9 cellular contexts compared by ENCODE assay signal in genomic region chr19:46744005-46744691, GRCh38. TPM values are rescaled to one million over a fixed set of nuclear protein-coding genes. Genes with fewer than 3 reads are reported as not detected.
DNase-seq lines count a peak whose midpoint lies in the region; ATAC-seq, FAIRE-seq and TF ChIP-seq lines count a peak whose summit lies in the region.
"Had no signal": no experiment of that assay in that cellular context is flagged by ENCODE, and none has a peak within 500 bp of the region (broad histone marks: within the 10 kb centered on the region; RNA-seq: fewer than 3 reads in every experiment).

No MANE protein-coding gene starts in this region.

- POLR2A ChIA-PET in HepG2 (lab: Yijun Ruan, JAX) = interaction anchor here (1.4 kb wide), 1 partner anchor 37 kb away, joined by 3 read pairs; no protein-coding TSS in a partner anchor
- POLR2A ChIA-PET in activated CD8-positive, alpha-beta T cell treated with anti-CD3 and anti-CD28 coated beads, Interleukin-2, amount 10 ng/mL, durations not matched to agents 7 days and 5 days (lab: Charles Lee) = interaction anchor here (0.6 to 1.5 kb wide), 3 partner anchors 44 to 144 kb away, joined by 3 to 4 read pairs (median 4); partner anchors contain the start of gene SLC1A5

- H3K79me2 ChIP-seq in HepG2 (ENCODE audit: insufficient read depth, low read length) = peaks cover 68% of the 10 kb centered on the region

- H3K4me1 Mint-ChIP-seq in activated CD8-positive, alpha-beta T cell treated with anti-CD3 and anti-CD28 coated beads, Interleukin-2, amount 10 ng/mL, durations not matched to agents 7 days and 5 days (ENCODE audit: low read depth) = peaks cover 53% of the 10 kb centered on the region

- H3K27ac Mint-ChIP-seq in activated CD8-positive, alpha-beta T cell treated with anti-CD3 and anti-CD28 coated beads, Interleukin-2, amount 10 ng/mL, durations not matched to agents 7 days and 5 days = no peak overlapping the region

- peaks cover 41% of the 10 kb centered on the region for H3K36me3 Mint-ChIP-seq in activated CD8-positive, alpha-beta T cell treated with anti-CD3 and anti-CD28 coated beads, Interleukin-2, amount 10 ng/mL, durations not matched to agents 7 days and 5 days (ENCODE audit: low read depth)

- H3K9me3 ChIP-seq in HepG2 (ENCODE audit: low read length) = no peaks in the 10 kb centered on the region
- H3K9me3 ChIP-seq in right lobe of liver = no peaks in the 10 kb centered on the region
- H3K9me3 ChIP-seq in iPS-20b (ENCODE audit: insufficient read depth, low read depth, low read length) = no peaks in the 10 kb centered on the region
- H3K9me3 ChIP-seq in testis = no peaks in the 10 kb centered on the region

- intact Hi-C loops in HepG2 (cut with micrococcal nuclease; ENCODE audit: unreplicated experiment) (no loop called here), right lobe of liver (cut with DNase I) (no loop called here), testis (cut with DNase I; ENCODE audit: low total_unique reads) (no loop called here)

- H3K27me3 ChIP-seq in HepG2 (ENCODE audit: control insufficient read depth in 1 of 2, insufficient read depth in 2 of 2, low read length in 2 of 2) = no peaks in the 10 kb centered on the region; a peak in 2 of 5 replicates
- no peaks in the 10 kb centered on the region for H3K27me3 ChIP-seq in right lobe of liver
- H3K27me3 ChIP-seq in iPS-20b (ENCODE audit: insufficient read depth, low read length) = no peaks in the 10 kb centered on the region
- H3K27me3 ChIP-seq in testis = no peaks in the 10 kb centered on the region

- TF ChIP-seq EP300 in HepG2 (IDR thresholded peaks at IDR 0.05; ENCODE audit: low read depth in 2 of 2, low read length in 2 of 2) (no peak), HepG2 (CRISPR knock-in tag; IDR thresholded peaks at IDR 0.05; ENCODE audit: borderline replicate concordance) (no peak)

- TF ChIP-seq POLR2A in HepG2 (IDR thresholded peaks at IDR 0.05; ENCODE audit: insufficient read depth in 1 of 2, low read depth in 2 of 2, low read length in 2 of 2) = no peak
- no peak for TF ChIP-seq POLR2A in right lobe of liver (IDR thresholded peaks at IDR 0.05)
- TF ChIP-seq POLR2A in testis (IDR thresholded peaks at IDR 0.05) = no peak

- H3K9me3 Mint-ChIP-seq in activated CD8-positive, alpha-beta T cell treated with anti-CD3 and anti-CD28 coated beads, Interleukin-2, amount 10 ng/mL, durations not matched to agents 7 days and 5 days (ENCODE audit: insufficient read depth) = no peaks in the 10 kb centered on the region

- ATAC-seq in HepG2 = no peak
- no peak for ATAC-seq in right lobe of liver
- ATAC-seq in activated CD8-positive, alpha-beta T cell treated with anti-CD3 and anti-CD28 coated beads, Interleukin-2, amount 10 ng/mL, durations not matched to agents 7 days and 5 days = no peak
- no peak for ATAC-seq in GM18907 (IDR thresholded peaks at IDR 0.05; ENCODE audit: unreplicated experiment)

- H3K4me3 ChIP-seq in HepG2 (replicated peaks in 1 of 3; ENCODE audit: insufficient read depth in 1 of 3, low read depth in 2 of 3, low read length in 3 of 3) (peak overlapping the region in 2 of 3 experiments; percentile 95 to 98; a peak in 3 of 6 replicates), right lobe of liver (no peak overlapping the region), iPS-20b (ENCODE audit: low read length) (peak overlapping the region; percentile 98), testis (no peak overlapping the region)

- TSS peak; percentile 44 for BruUV-seq in HepG2 (replicated peaks; lab: Mats Ljungman, UMichigan)

- H2AFZ ChIP-seq in HepG2 (ENCODE audit: low read length) = no peak overlapping the region

- H3K27me3 Mint-ChIP-seq in activated CD8-positive, alpha-beta T cell treated with anti-CD3 and anti-CD28 coated beads, Interleukin-2, amount 10 ng/mL, durations not matched to agents 7 days and 5 days (ENCODE audit: low read depth) = no peaks in the 10 kb centered on the region

- H3K36me3 ChIP-seq in HepG2 (replicated peaks in 1 of 2; ENCODE audit: control insufficient read depth in 1 of 2, insufficient read depth in 2 of 2, low read length in 2 of 2) (peaks cover 14 to 27% of the 10 kb centered on the region in 2 experiments), right lobe of liver (no peaks in the 10 kb centered on the region), iPS-20b (ENCODE audit: insufficient read depth, low read depth, low read length) (peaks cover 28% of the 10 kb centered on the region; the same call in 1 of the 2 replicates), testis (ENCODE audit: low read depth, missing control alignments) (no peaks in the 10 kb centered on the region)

- DNase-seq in HepG2 (ENCODE audit: low spot score) (no peak), right lobe of liver (no peak), testis (no peak), UCSD-AML1 (lab: John Stamatoyannopoulos, UW; ENCODE audit: unreplicated experiment) (no peak)
- no peak for DNase-seq in activated CD8-positive, alpha-beta T cell treated with anti-CD3 and anti-CD28 coated beads, Interleukin-2, amount 10 ng/mL, durations not matched to agents 7 days and 5 days
- DNase-seq in stimulated activated CD4-positive, alpha-beta T cell treated with anti-CD3 and anti-CD28 coated beads, Interleukin-12 subunit alpha, Interleukin-12 subunit beta, amount 100 ng/mL, for 4 hours = no peak
- DNase-seq: NCI-H2029 had no signal

- no peak for TF ChIP-seq RAD21 in HepG2 (CRISPR knock-in tag; IDR thresholded peaks at IDR 0.05)

- peak overlapping the region; percentile 96 for H3K4me2 ChIP-seq in HepG2 (ENCODE audit: low read depth, low read length)

- in situ Hi-C loops in HepG2 (cut with HindIII; ENCODE audit: extremely low pct_ligation_motif_present, low pct_unique_long_range_greater_than_20kb) = no loop called here

- H3K9ac ChIP-seq in HepG2 (ENCODE audit: insufficient read depth, low read depth, low read length) (peak overlapping the region; percentile 94; the same call in 1 of the 2 replicates), iPS-20b (ENCODE audit: low read depth, low read length) (no peak overlapping the region; the same call in 1 of the 2 replicates)

- CTCF ChIA-PET in HepG2 (lab: Yijun Ruan, JAX; ENCODE audit: low intra/inter-chr PET ratio, low total read pairs) = no interaction called here
- CTCF ChIA-PET in activated CD8-positive, alpha-beta T cell treated with anti-CD3 and anti-CD28 coated beads, Interleukin-2, amount 10 ng/mL, durations not matched to agents 7 days and 5 days (lab: Charles Lee) = interaction anchor here (0.5 to 5.0 kb wide), 6 partner anchors 10 to 269 kb away, joined by 3 to 28 read pairs (median 3); no protein-coding TSS in a partner anchor

- FAIRE-seq in HepG2 (lab: Jason Lieb, UNC) = no peak

- peaks cover 28% of the 10 kb centered on the region for H3K4me1 ChIP-seq in HepG2 (ENCODE audit: insufficient read depth, low read length)
- peaks cover 0 to 39% (median under 1%) of the 10 kb centered on the region in 4 donors for H3K4me1 ChIP-seq in right lobe of liver
- H3K4me1 ChIP-seq in iPS-20b (ENCODE audit: insufficient read depth, low read length) = peaks cover 5% of the 10 kb centered on the region; the same call in 1 of the 2 replicates
- peaks cover 27% of the 10 kb centered on the region for H3K4me1 ChIP-seq in testis

- peak overlapping the region; percentile 94 for H3K4me3 Mint-ChIP-seq in activated CD8-positive, alpha-beta T cell treated with anti-CD3 and anti-CD28 coated beads, Interleukin-2, amount 10 ng/mL, durations not matched to agents 7 days and 5 days

- peaks cover 40% of the 10 kb centered on the region for H4K20me1 ChIP-seq in HepG2 (ENCODE audit: insufficient read depth, low read length)

- H3K27ac ChIP-seq in HepG2 (ENCODE audit: extremely low read length, insufficient read depth, low read length) (no peak overlapping the region), right lobe of liver (no peak overlapping the region), iPS-20b (ENCODE audit: low read length) (no peak overlapping the region), testis (no peak overlapping the region)

- TF ChIP-seq CTCF in HepG2 (CRISPR knock-in tag; IDR thresholded peaks at IDR 0.05) = no peak
- TF ChIP-seq CTCF in right lobe of liver (IDR thresholded peaks at IDR 0.05) = no peak
- no peak for TF ChIP-seq CTCF in testis (IDR thresholded peaks at IDR 0.05)

- 92% methylated on average over 12 of the region's 12 CpGs for WGBS in HepG2 (ENCODE audit: low lambda C conversion rate)
- WGBS in right lobe of liver (ENCODE audit: insufficient coverage, low coverage, low lambda C conversion rate, missing lambda C conversion rate) = 83% methylated on average over 6 of the region's 12 CpGs
- 75 to 78% methylated on average over 12 of the region's 12 CpGs for WGBS in testis, 2 donors

RNA-seq across cellular contexts. Expression of gene FKRP, which starts 1.7 kb away (rescaled TPM):
- total RNA-seq in HepG2 (2016; rRNA removed; fragmentation: Illumina TruSeq; extraction: Trizol) (4.0 and 9.8 TPM in 2 replicates), right lobe of liver (1 to 10 TPM; 5.8 to 9.5 (median 7.4) TPM), testis (10 to 100 TPM; 33.0 to 37.2 TPM)
- 1.2 and 1.9 TPM in 2 replicates for total RNA-seq in HepG2 (2016; cell fraction: cytosol; rRNA removed; fragmentation: Illumina TruSeq; extraction: Trizol; ENCODE audit: low read depth)
- total RNA-seq in HepG2 (2016; cell fraction: insoluble cytoplasmic fraction; rRNA removed; fragmentation: Illumina TruSeq; extraction: Trizol) = 3.4 and 11.2 TPM in 2 replicates
- total RNA-seq in HepG2 (2016; cell fraction: membrane; rRNA removed; fragmentation: Illumina TruSeq; extraction: Trizol) = 3.6 and 3.7 TPM in 2 replicates
- total RNA-seq in HepG2 (2016; cell fraction: nucleus; rRNA removed; fragmentation: Illumina TruSeq; extraction: Trizol) = 11.2 and 11.6 TPM in 2 replicates
- polyA plus RNA-seq in HepG2 (2011; rRNA removed) (7.3 and 9.2 TPM in 2 replicates), testis (ENCODE audit: insufficient read depth, low read depth, low replicate concordance) (22.9 TPM)
- polyA plus RNA-seq in HepG2 (2011; cell fraction: cytosol; rRNA removed) = 7.8 and 9.7 TPM in 2 replicates
- polyA plus RNA-seq in HepG2 (2011; cell fraction: nucleus; rRNA removed) = 27.5 and 33.9 TPM in 2 replicates
- polyA plus RNA-seq in HepG2 (2012) = 12.4 and 17.0 TPM in 2 replicates
- 0.63 and 1.3 TPM in 2 replicates for polyA plus RNA-seq in HepG2 (2016; cell fraction: cytosol; fragmentation: Illumina TruSeq; extraction: Trizol; ENCODE audit: low read depth)
- polyA plus RNA-seq in HepG2 (2016; cell fraction: insoluble cytoplasmic fraction; fragmentation: Illumina TruSeq; extraction: Trizol; ENCODE audit: low read depth) = 5.1 TPM in 2 replicates
- 1.7 and 2.3 TPM in 2 replicates for polyA plus RNA-seq in HepG2 (2016; cell fraction: membrane; fragmentation: Illumina TruSeq; extraction: Trizol; ENCODE audit: low read depth)
- 34.8 and 35.7 TPM in 2 replicates for polyA plus RNA-seq in HepG2 (2016; cell fraction: nucleus; fragmentation: Illumina TruSeq; extraction: Trizol; ENCODE audit: insufficient read depth, low read depth)
- 6.9 and 11.0 TPM in 2 replicates for polyA minus RNA-seq in HepG2 (2011; rRNA and poly(A)+ RNA removed; ENCODE audit: low replicate concordance)
- polyA minus RNA-seq in HepG2 (2011; cell fraction: cytosol; rRNA and poly(A)+ RNA removed) = 7.5 and 8.8 TPM in 2 replicates
- polyA minus RNA-seq in HepG2 (2011; cell fraction: nucleus; rRNA and poly(A)+ RNA removed) = 10.3 and 11.5 TPM in 2 replicates
- total RNA-seq in activated CD8-positive, alpha-beta T cell treated with anti-CD3 and anti-CD28 coated beads, Interleukin-2, amount 10 ng/mL, durations not matched to agents 7 days and 5 days = 10 to 100 TPM; 15.3 to 18.4 TPM

RNA-seq across cellular contexts. Expression of gene STRN4, which starts 2.1 kb away (rescaled TPM):
- total RNA-seq in HepG2 (2016; rRNA removed; fragmentation: Illumina TruSeq; extraction: Trizol) (32.2 and 43.1 TPM in 2 replicates), right lobe of liver (10 to 100 TPM; 16.9 to 28.1 (median 23.7) TPM), testis (100 to 1,000 TPM; 229 to 308 TPM)
- total RNA-seq in HepG2 (2016; cell fraction: cytosol; rRNA removed; fragmentation: Illumina TruSeq; extraction: Trizol; ENCODE audit: low read depth) = 13.6 and 15.4 TPM in 2 replicates
- 25.7 and 41.7 TPM in 2 replicates for total RNA-seq in HepG2 (2016; cell fraction: insoluble cytoplasmic fraction; rRNA removed; fragmentation: Illumina TruSeq; extraction: Trizol)
- 30.2 and 30.9 TPM in 2 replicates for total RNA-seq in HepG2 (2016; cell fraction: membrane; rRNA removed; fragmentation: Illumina TruSeq; extraction: Trizol)
- 30.6 and 31.6 TPM in 2 replicates for total RNA-seq in HepG2 (2016; cell fraction: nucleus; rRNA removed; fragmentation: Illumina TruSeq; extraction: Trizol)
- polyA plus RNA-seq in HepG2 (2011; rRNA removed) (57.3 and 80.7 TPM in 2 replicates), testis (ENCODE audit: insufficient read depth, low read depth, low replicate concordance) (213 TPM)
- polyA plus RNA-seq in HepG2 (2011; cell fraction: cytosol; rRNA removed) = 34.2 and 64.8 TPM in 2 replicates
- polyA plus RNA-seq in HepG2 (2011; cell fraction: nucleus; rRNA removed) = 266 and 313 TPM in 2 replicates
- 35.6 and 48.5 TPM in 2 replicates for polyA plus RNA-seq in HepG2 (2012)
- polyA plus RNA-seq in HepG2 (2016; cell fraction: cytosol; fragmentation: Illumina TruSeq; extraction: Trizol; ENCODE audit: low read depth) = 8.5 and 9.3 TPM in 2 replicates
- 34.1 and 37.8 TPM in 2 replicates for polyA plus RNA-seq in HepG2 (2016; cell fraction: insoluble cytoplasmic fraction; fragmentation: Illumina TruSeq; extraction: Trizol; ENCODE audit: low read depth)
- polyA plus RNA-seq in HepG2 (2016; cell fraction: membrane; fragmentation: Illumina TruSeq; extraction: Trizol; ENCODE audit: low read depth) = 21.1 and 23.2 TPM in 2 replicates
- 78.0 and 78.1 TPM in 2 replicates for polyA plus RNA-seq in HepG2 (2016; cell fraction: nucleus; fragmentation: Illumina TruSeq; extraction: Trizol; ENCODE audit: insufficient read depth, low read depth)
- polyA minus RNA-seq in HepG2 (2011; rRNA and poly(A)+ RNA removed; ENCODE audit: low replicate concordance) = 47.8 and 141 TPM in 2 replicates
- polyA minus RNA-seq in HepG2 (2011; cell fraction: cytosol; rRNA and poly(A)+ RNA removed) = 30.6 and 39.4 TPM in 2 replicates
- polyA minus RNA-seq in HepG2 (2011; cell fraction: nucleus; rRNA and poly(A)+ RNA removed) = 37.0 and 47.4 TPM in 2 replicates
- total RNA-seq in activated CD8-positive, alpha-beta T cell treated with anti-CD3 and anti-CD28 coated beads, Interleukin-2, amount 10 ng/mL, durations not matched to agents 7 days and 5 days = 10 to 100 TPM; 79.6 to 90.2 TPM

RNA-seq across cellular contexts. Expression of gene PRKD2, which starts 27.2 kb away (rescaled TPM):
- total RNA-seq in HepG2 (2016; rRNA removed; fragmentation: Illumina TruSeq; extraction: Trizol) = 6.7 and 13.2 TPM in 2 replicates
- total RNA-seq in HepG2 (2016; cell fraction: cytosol; rRNA removed; fragmentation: Illumina TruSeq; extraction: Trizol; ENCODE audit: low read depth) = 3.7 and 5.6 TPM in 2 replicates
- 7.7 and 10.7 TPM in 2 replicates for total RNA-seq in HepG2 (2016; cell fraction: insoluble cytoplasmic fraction; rRNA removed; fragmentation: Illumina TruSeq; extraction: Trizol)
- total RNA-seq in HepG2 (2016; cell fraction: membrane; rRNA removed; fragmentation: Illumina TruSeq; extraction: Trizol) = 10.7 and 11.6 TPM in 2 replicates
- total RNA-seq in HepG2 (2016; cell fraction: nucleus; rRNA removed; fragmentation: Illumina TruSeq; extraction: Trizol) = 9.5 and 12.7 TPM in 2 replicates
- polyA plus RNA-seq in HepG2 (2011; rRNA removed) = 7.3 and 9.2 TPM in 2 replicates
- 5.7 and 8.3 TPM in 2 replicates for polyA plus RNA-seq in HepG2 (2011; cell fraction: cytosol; rRNA removed)
- polyA plus RNA-seq in HepG2 (2011; cell fraction: nucleus; rRNA removed) = 19.6 and 26.3 TPM in 2 replicates
- 12.3 and 18.9 TPM in 2 replicates for polyA plus RNA-seq in HepG2 (2012)
- 4.2 and 4.7 TPM in 2 replicates for polyA plus RNA-seq in HepG2 (2016; cell fraction: cytosol; fragmentation: Illumina TruSeq; extraction: Trizol; ENCODE audit: low read depth)
- polyA plus RNA-seq in HepG2 (2016; cell fraction: insoluble cytoplasmic fraction; fragmentation: Illumina TruSeq; extraction: Trizol; ENCODE audit: low read depth) = 12.5 and 12.9 TPM in 2 replicates
- 6.8 and 7.6 TPM in 2 replicates for polyA plus RNA-seq in HepG2 (2016; cell fraction: membrane; fragmentation: Illumina TruSeq; extraction: Trizol; ENCODE audit: low read depth)
- 26.1 and 27.2 TPM in 2 replicates for polyA plus RNA-seq in HepG2 (2016; cell fraction: nucleus; fragmentation: Illumina TruSeq; extraction: Trizol; ENCODE audit: insufficient read depth, low read depth)
- 10.6 and 14.4 TPM in 2 replicates for polyA minus RNA-seq in HepG2 (2011; rRNA and poly(A)+ RNA removed; ENCODE audit: low replicate concordance)
- polyA minus RNA-seq in HepG2 (2011; cell fraction: cytosol; rRNA and poly(A)+ RNA removed) = 8.2 and 11.7 TPM in 2 replicates
- 9.1 TPM in 2 replicates for polyA minus RNA-seq in HepG2 (2011; cell fraction: nucleus; rRNA and poly(A)+ RNA removed)
- 10 to 100 TPM; 15.1 to 20.2 (median 16.9) TPM for total RNA-seq in right lobe of liver
- 100 to 1,000 TPM; 161 to 166 TPM for total RNA-seq in activated CD8-positive, alpha-beta T cell treated with anti-CD3 and anti-CD28 coated beads, Interleukin-2, amount 10 ng/mL, durations not matched to agents 7 days and 5 days
- total RNA-seq in testis = 10 to 100 TPM; 25.6 to 35.4 TPM
- 22.6 TPM for polyA plus RNA-seq in testis (ENCODE audit: insufficient read depth, low read depth, low replicate concordance)

RNA-seq across cellular contexts. Expression of gene SLC1A5, which starts 44.2 kb away (rescaled TPM):
- total RNA-seq in HepG2 (2016; rRNA removed; fragmentation: Illumina TruSeq; extraction: Trizol) = 62.9 and 120 TPM in 2 replicates
- 32.1 and 33.8 TPM in 2 replicates for total RNA-seq in HepG2 (2016; cell fraction: cytosol; rRNA removed; fragmentation: Illumina TruSeq; extraction: Trizol; ENCODE audit: low read depth)
- total RNA-seq in HepG2 (2016; cell fraction: insoluble cytoplasmic fraction; rRNA removed; fragmentation: Illumina TruSeq; extraction: Trizol) = 60.0 and 120 TPM in 2 replicates
- total RNA-seq in HepG2 (2016; cell fraction: membrane; rRNA removed; fragmentation: Illumina TruSeq; extraction: Trizol) = 66.6 and 68.6 TPM in 2 replicates
- 104 and 128 TPM in 2 replicates for total RNA-seq in HepG2 (2016; cell fraction: nucleus; rRNA removed; fragmentation: Illumina TruSeq; extraction: Trizol)
- 159 and 209 TPM in 2 replicates for polyA plus RNA-seq in HepG2 (2011; rRNA removed)
- 144 and 165 TPM in 2 replicates for polyA plus RNA-seq in HepG2 (2011; cell fraction: cytosol; rRNA removed)
- polyA plus RNA-seq in HepG2 (2011; cell fraction: nucleus; rRNA removed) = 113 and 131 TPM in 2 replicates
- polyA plus RNA-seq in HepG2 (2012) = 119 and 235 TPM in 2 replicates
- polyA plus RNA-seq in HepG2 (2016; cell fraction: cytosol; fragmentation: Illumina TruSeq; extraction: Trizol; ENCODE audit: low read depth) = 34.6 and 34.8 TPM in 2 replicates
- polyA plus RNA-seq in HepG2 (2016; cell fraction: insoluble cytoplasmic fraction; fragmentation: Illumina TruSeq; extraction: Trizol; ENCODE audit: low read depth) = 74.0 and 78.9 TPM in 2 replicates
- 51.1 and 55.4 TPM in 2 replicates for polyA plus RNA-seq in HepG2 (2016; cell fraction: membrane; fragmentation: Illumina TruSeq; extraction: Trizol; ENCODE audit: low read depth)
- 197 and 219 TPM in 2 replicates for polyA plus RNA-seq in HepG2 (2016; cell fraction: nucleus; fragmentation: Illumina TruSeq; extraction: Trizol; ENCODE audit: insufficient read depth, low read depth)
- polyA minus RNA-seq in HepG2 (2011; rRNA and poly(A)+ RNA removed; ENCODE audit: low replicate concordance) = 282 and 502 TPM in 2 replicates
- 101 and 104 TPM in 2 replicates for polyA minus RNA-seq in HepG2 (2011; cell fraction: cytosol; rRNA and poly(A)+ RNA removed)
- polyA minus RNA-seq in HepG2 (2011; cell fraction: nucleus; rRNA and poly(A)+ RNA removed) = 52.3 and 68.3 TPM in 2 replicates
- total RNA-seq in right lobe of liver = 1 to 10 TPM; 1.8 to 8.0 (median 4.4) TPM
- total RNA-seq in activated CD8-positive, alpha-beta T cell treated with anti-CD3 and anti-CD28 coated beads, Interleukin-2, amount 10 ng/mL, durations not matched to agents 7 days and 5 days = 100 to 1,000 TPM; 176 to 178 TPM
- 10 to 100 TPM; 58.1 to 69.9 TPM for total RNA-seq in testis
- polyA plus RNA-seq in testis (ENCODE audit: insufficient read depth, low read depth, low replicate concordance) = 91.0 TPM

Comparison
In these comparisons a context has a peak if more than half of its experiments do, and no peak if none do; other contexts are left out.
1. H3K4me3 ChIP-seq: peak in HepG2 (2 of 3) and iPS-20b (single experiment); none in right lobe of liver (0 of 3) and testis (0 of 2).
2. RNA of gene PRKD2, which starts 27.2 kb away (total RNA-seq): 161 to 166 TPM in activated CD8-positive, alpha-beta T cell treated with anti-CD3 and anti-CD28 coated beads, Interleukin-2, amount 10 ng/mL, durations not matched to agents 7 days and 5 days; 25.6 to 35.4 TPM in testis, 15.1 to 20.2 TPM in right lobe of liver and 3.7 to 13.2 TPM in HepG2; every median in the first group is over 4 times any median in the second.